In the genomic region with DNA sequence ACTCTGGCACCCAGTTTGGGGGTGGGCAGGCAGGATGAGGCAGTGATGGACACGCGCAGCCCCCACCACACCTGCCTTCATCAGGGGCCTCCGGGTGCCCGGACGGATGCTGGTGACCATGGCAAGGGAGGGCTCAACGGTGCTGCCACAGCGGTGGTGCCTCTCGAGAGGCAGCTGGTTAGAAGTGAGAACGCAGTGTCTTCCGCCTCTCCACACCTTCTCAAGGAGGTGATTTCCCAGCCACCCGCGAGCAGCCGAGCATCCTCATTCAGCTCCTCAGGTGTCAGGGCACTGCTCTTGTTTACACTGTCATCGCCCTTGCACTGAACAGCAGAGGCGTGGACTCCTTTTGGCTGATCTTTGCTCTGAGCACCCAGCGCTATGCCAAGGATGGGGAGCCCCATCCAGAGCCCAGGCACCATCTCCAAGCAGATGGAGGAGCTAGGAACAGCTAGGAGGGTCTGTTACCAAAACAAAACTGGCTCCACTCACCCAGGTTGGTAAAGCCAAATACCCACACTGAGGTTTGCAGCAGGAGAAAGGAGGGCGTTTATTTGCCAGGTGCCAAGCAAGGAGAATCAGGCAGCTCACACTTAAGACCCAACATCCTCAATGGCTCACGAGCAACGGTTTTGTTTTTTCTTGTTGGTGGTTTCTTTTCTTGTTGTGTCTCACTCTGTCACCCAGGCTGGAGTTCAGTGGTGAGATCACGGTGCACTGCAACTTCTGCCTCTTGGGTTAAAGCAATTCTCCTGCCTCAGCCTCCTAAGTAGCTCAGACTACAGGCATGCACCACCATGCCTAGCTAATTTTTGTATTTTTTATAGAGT, we compare ENCODE assay signal across 12 cellular contexts.
DNase-seq lines count a peak whose midpoint lies in the region; ATAC-seq and TF ChIP-seq lines count a peak whose summit lies in the region.
"Had no signal": no experiment of that assay in that cellular context is flagged by ENCODE, and none has a peak within 500 bp of the region (broad histone marks: within the 10 kb centered on the region; RNA-seq: fewer than 3 reads in every experiment).

No MANE protein-coding gene starts in this region.

- peak; percentile 51 to 71 (median 61) for DNase-seq in CD4-positive, alpha-beta T cell
- DNase-seq in activated CD4-positive, alpha-beta T cell treated with anti-CD3 and anti-CD28 coated beads for 24 hours (ENCODE audit: low read depth in 2 of 2): peak; percentile 16 to 29
- DNase-seq in activated gamma-delta T cell treated with anti-CD3 and anti-CD28 coated beads, Interleukin-2, amount 50 U/mL, for 16 hours (ENCODE audit: low read depth): peak; percentile 60
- peak; percentile 56 to 59 for DNase-seq in stimulated activated CD4-positive, alpha-beta T cell treated with anti-CD3 and anti-CD28 coated beads, Interleukin-2, amount 100 ng/mL, for 24 hours
- DNase-seq in mammary epithelial cell (no peak), DMS79 treated with DMSO at 0.1 percent for 48 hours (lab: John Stamatoyannopoulos, UW) (no peak), erythroblast (lab: John Stamatoyannopoulos, UW) (no peak)
- DNase-seq: NCI-H226 had no signal

- no peaks in the 10 kb centered on the region for H3K27me3 ChIP-seq in CD4-positive, alpha-beta T cell (ENCODE audit: control insufficient read depth, insufficient read depth, low read length)
- H3K27me3 ChIP-seq in mammary epithelial cell (ENCODE audit: insufficient read depth, low read length): peaks cover 5% of the 10 kb centered on the region

- no peak for TF ChIP-seq POLR2A in erythroblast (IDR thresholded peaks at IDR 0.05; ENCODE audit: low read length)

- H3K4me3 Mint-ChIP-seq in CD4-positive, alpha-beta T cell: peak overlapping the region; percentile 2

- dilution Hi-C loops in mammary epithelial cell (cut with HindIII; ENCODE audit: low sequenced_read_pairs): no loop called here

- no peak overlapping the region for H3K4me2 ChIP-seq in mammary epithelial cell (ENCODE audit: insufficient read depth, low read depth, low read length)
- H3K4me2 ChIP-seq: A549 had no signal

- H4K20me1 ChIP-seq in mammary epithelial cell (ENCODE audit: insufficient read depth, low read length): no peaks in the 10 kb centered on the region

- no peak for TF ChIP-seq CTCF in CD4-positive, alpha-beta T cell (IDR thresholded peaks at IDR 0.05)
- no peak for TF ChIP-seq CTCF in mammary epithelial cell (conservative IDR thresholded peaks at IDR 0.05 in 1 of 2, IDR thresholded peaks at IDR 0.05 in 1 of 2; ENCODE audit: extremely low read depth in 1 of 2, insufficient read depth in 1 of 2, low read depth in 1 of 2, low read length in 2 of 2)

- peak overlapping the region; percentile 64 for H3K27ac ChIP-seq in CD4-positive, alpha-beta T cell (ENCODE audit: low read depth, low read length)
- no peak overlapping the region for H3K27ac ChIP-seq in mammary epithelial cell (ENCODE audit: insufficient read depth, low read depth, low read length)
- H3K27ac ChIP-seq: A549, HL-60, parathyroid adenoma had no signal

- peak; percentile 93 for ATAC-seq in CD4-positive, alpha-beta T cell (ENCODE audit: poor library complexity)
- no peak for ATAC-seq in HG03354 (IDR thresholded peaks at IDR 0.05; ENCODE audit: poor library complexity, severe bottlenecking, unreplicated experiment)

- H2AFZ ChIP-seq in mammary epithelial cell (ENCODE audit: low read depth, low read length): no peak overlapping the region
- H2AFZ ChIP-seq: parathyroid adenoma had no signal

- POLR2A ChIA-PET in CD4-positive, alpha-beta T cell (lab: Charles Lee): interaction anchor here (0.9 to 2.0 kb wide), 11 partner anchors 11 to 644 kb away, joined by 3 to 51 read pairs (median 4); partner anchors contain the start of genes SEC14L1 and TNRC6C

- peak overlapping the region; percentile 96 for H3K27ac Mint-ChIP-seq in CD4-positive, alpha-beta T cell

- no TSS peak for BruUV-seq in mammary epithelial cell (replicated peaks; lab: Mats Ljungman, UMichigan)

- no peaks in the 10 kb centered on the region for H3K36me3 ChIP-seq in mammary epithelial cell (ENCODE audit: insufficient read depth, low read length)

- in situ Hi-C loops in mammary epithelial cell (cut with MboI; ENCODE audit: low sequenced_read_pairs in 2 of 2): no loop called here

- H3K27me3 Mint-ChIP-seq in CD4-positive, alpha-beta T cell: no peaks in the 10 kb centered on the region

- H3K9me3 Mint-ChIP-seq in CD4-positive, alpha-beta T cell: no peaks in the 10 kb centered on the region

- CTCF ChIA-PET in CD4-positive, alpha-beta T cell (lab: Charles Lee): interaction anchor here (0.9 kb wide), 1 partner anchor 174 kb away, joined by 3 read pairs; no protein-coding TSS in a partner anchor
- CTCF ChIA-PET in mammary epithelial cell (lab: Charles Lee; ENCODE audit: low non-redundant PET): no interaction called here

- H3K4me1 Mint-ChIP-seq in CD4-positive, alpha-beta T cell (ENCODE audit: low read depth): peaks cover 14% of the 10 kb centered on the region

- WGBS in mammary epithelial cell (ENCODE audit: low coverage, missing lambda C conversion rate): 90% methylated on average over 17 of the region's 20 CpGs

- H3K79me2 ChIP-seq in mammary epithelial cell (ENCODE audit: insufficient read depth, low read length): no peaks in the 10 kb centered on the region
- H3K79me2 ChIP-seq: parathyroid adenoma had no signal

- peaks cover 7% of the 10 kb centered on the region for H3K4me1 ChIP-seq in mammary epithelial cell (ENCODE audit: insufficient read depth, low read length)

- H3K9me3 ChIP-seq in CD4-positive, alpha-beta T cell (ENCODE audit: control insufficient read depth, low read length): no peaks in the 10 kb centered on the region
- H3K9me3 ChIP-seq in mammary epithelial cell (replicated peaks; ENCODE audit: insufficient read depth, low read length): no peaks in the 10 kb centered on the region
- H3K9me3 ChIP-seq: A549 had no signal

- intact Hi-C loops in CD4-positive, alpha-beta T cell (cut with DNase I, micrococcal nuclease): loop anchor here in 1 of 2 experiments (1.0 to 2.0 kb wide), 3 partner anchors 59 to 174 kb away; partner anchors contain the start of gene TNRC6C
- intact Hi-C loops in mammary epithelial cell (cut with micrococcal nuclease): loop anchor here (10.0 kb wide), 1 partner anchor 99 kb away; no protein-coding TSS in a partner anchor

- no peak overlapping the region for H3K4me3 ChIP-seq in mammary epithelial cell (replicated peaks in 1 of 3; ENCODE audit: insufficient read depth in 1 of 3, low read depth in 2 of 3, low read length in 3 of 3)
- H3K4me3 ChIP-seq: A549 had no signal

- H3K36me3 Mint-ChIP-seq in CD4-positive, alpha-beta T cell (ENCODE audit: low read depth): no peaks in the 10 kb centered on the region

- H3K9ac ChIP-seq in mammary epithelial cell (ENCODE audit: insufficient read depth, low read length): no peak overlapping the region
- H3K9ac ChIP-seq: parathyroid adenoma had no signal

Comparison
In these comparisons a context has a peak if more than half of its experiments do, and no peak if none do; other contexts are left out.
1. DNase-seq: peak in CD4-positive, alpha-beta T cell (10 of 10), activated CD4-positive, alpha-beta T cell treated with anti-CD3 and anti-CD28 coated beads for 24 hours (2 of 2), activated gamma-delta T cell treated with anti-CD3 and anti-CD28 coated beads, Interleukin-2, amount 50 U/mL, for 16 hours (single experiment) and stimulated activated CD4-positive, alpha-beta T cell treated with anti-CD3 and anti-CD28 coated beads, Interleukin-2, amount 100 ng/mL, for 24 hours (2 of 2); none in mammary epithelial cell (single experiment), DMS79 treated with DMSO at 0.1 percent for 48 hours (single experiment) and erythroblast (0 of 2).